ENCODE assay signal across 19 cellular contexts in genomic region chr9:31359071-31359470, GRCh38.
DNase-seq lines count a peak whose midpoint lies in the region; ATAC-seq, FAIRE-seq and TF ChIP-seq lines count a peak whose summit lies in the region.
"Had no signal": no experiment of that assay in that cellular context is flagged by ENCODE, and none has a peak within 500 bp of the region (broad histone marks: within the 10 kb centered on the region; RNA-seq: fewer than 3 reads in every experiment).

No MANE protein-coding gene starts in this region.

- DNase-seq in dermis blood vessel endothelial cell (peak; percentile 56), endothelial cell of umbilical vein (ENCODE audit: low read depth, low spot score) (peak; percentile 44), lung microvascular endothelial cell (ENCODE audit: low read depth in 2 of 2) (peak; percentile 18 to 58), NCI-H1048 (lab: John Stamatoyannopoulos, UW) (no peak)
- DNase-seq in central memory CD4-positive, alpha-beta T cell = no peak
- DNase-seq: AML-193; Caco-2; Calu3; CD4-positive, alpha-beta T cell; CD8-positive, alpha-beta T cell; DMS79 treated with DMSO at 0.1 percent for 48 hours; GF-D8 had no signal

- H3K27ac ChIP-seq in endothelial cell of umbilical vein (ENCODE audit: insufficient read depth, low read depth, low read length) = peak overlapping the region; percentile 17
- H3K27ac ChIP-seq: 22Rv1, A549, C4-2B had no signal

- H3K27me3 ChIP-seq in endothelial cell of umbilical vein (ENCODE audit: control insufficient read depth in 2 of 2, insufficient read depth in 2 of 2, low read length in 2 of 2) = no peaks in the 10 kb centered on the region
- H3K27me3 ChIP-seq: BLaER1 treated with 17β-estradiol and CSF1 and Interleukin-3, amounts not matched to agents 10 nM and 100 nM had no signal

- CTCF ChIA-PET in endothelial cell of umbilical vein (lab: Charles Lee) = interaction anchor here (1.2 to 1.8 kb wide), 2 partner anchors 10 to 28 kb away, joined by 3 to 6 read pairs; no protein-coding TSS in a partner anchor

- no peaks in the 10 kb centered on the region for H3K9me1 ChIP-seq in endothelial cell of umbilical vein (replicated peaks; ENCODE audit: control insufficient read depth, extremely low read depth, insufficient read depth, low read length)

- peak overlapping the region; percentile 55 for H3K4me2 ChIP-seq in endothelial cell of umbilical vein (ENCODE audit: insufficient read depth, low read length)
- H3K4me2 ChIP-seq: A549 had no signal

- peaks cover 9% of the 10 kb centered on the region for H3K4me1 ChIP-seq in endothelial cell of umbilical vein (ENCODE audit: control insufficient read depth, extremely low read depth, insufficient read depth, low read length)
- H3K4me1 ChIP-seq: A549, Caco-2 had no signal

- BruUV-seq in endothelial cell of umbilical vein (replicated peaks; lab: Mats Ljungman, UMichigan) = no TSS peak

- no peaks in the 10 kb centered on the region for H3K9me3 ChIP-seq in endothelial cell of umbilical vein (replicated peaks; ENCODE audit: control insufficient read depth, insufficient read depth, low read length)
- H3K9me3 ChIP-seq: A549, Caco-2 had no signal

- peak; percentile 75 for FAIRE-seq in endothelial cell of umbilical vein (lab: Jason Lieb, UNC)
- FAIRE-seq: A549, D721Med, G401.6 had no signal

- POLR2A ChIA-PET in endothelial cell of umbilical vein (lab: Charles Lee) = no interaction called here

- TF ChIP-seq POLR2A in endothelial cell of umbilical vein (IDR thresholded peaks at IDR 0.05; ENCODE audit: low read depth, low read length) = no peak

- H4K20me1 ChIP-seq in endothelial cell of umbilical vein (replicated peaks; ENCODE audit: control insufficient read depth, extremely low read depth, insufficient read depth, low read length) = no peaks in the 10 kb centered on the region
- H4K20me1 ChIP-seq: BLaER1 treated with 17β-estradiol and CSF1 and Interleukin-3, amounts not matched to agents 10 nM and 100 nM had no signal

- intact Hi-C loops in endothelial cell of umbilical vein (cut with micrococcal nuclease) = no loop called here

- H3K4me3 ChIP-seq in endothelial cell of umbilical vein (replicated peaks in 1 of 3; ENCODE audit: insufficient read depth in 1 of 3, low read depth in 1 of 3, low read length in 3 of 3) = no peak overlapping the region
- H3K4me3 ChIP-seq: A549; BLaER1 treated with 17β-estradiol and CSF1 and Interleukin-3, amounts not matched to agents 10 nM and 100 nM had no signal

- H3K79me2 ChIP-seq in endothelial cell of umbilical vein (ENCODE audit: control insufficient read depth, insufficient read depth, low read length) = no peaks in the 10 kb centered on the region

- no peak for TF ChIP-seq CTCF in endothelial cell of umbilical vein (IDR thresholded peaks at IDR 0.05; ENCODE audit: extremely low read depth in 1 of 2, insufficient read depth in 1 of 2, low read depth in 1 of 2, low read length in 2 of 2)

- no peaks in the 10 kb centered on the region for H3K36me3 ChIP-seq in endothelial cell of umbilical vein (ENCODE audit: control insufficient read depth in 2 of 2, extremely low read depth in 1 of 2, insufficient read depth in 2 of 2, low read length in 2 of 2)
- H3K36me3 ChIP-seq: BLaER1 treated with 17β-estradiol and CSF1 and Interleukin-3, amounts not matched to agents 10 nM and 100 nM had no signal

- H2AFZ ChIP-seq in endothelial cell of umbilical vein (ENCODE audit: low read depth, low read length) = peak overlapping the region; percentile 60

- no peak overlapping the region for H3K9ac ChIP-seq in endothelial cell of umbilical vein (replicated peaks; ENCODE audit: extremely low read depth, insufficient read depth, low read length)
- H3K9ac ChIP-seq: BLaER1 treated with 17β-estradiol and CSF1 and Interleukin-3, amounts not matched to agents 10 nM and 100 nM had no signal

- no peak for ATAC-seq in GM21737 (IDR thresholded peaks at IDR 0.05; ENCODE audit: unreplicated experiment)
- ATAC-seq: A549; CD8-positive, alpha-beta T cell had no signal

- dilution Hi-C loops in endothelial cell of umbilical vein (cut with MboI; ENCODE audit: extremely low pct_ligation_motif_present, low sequenced_read_pairs) = no loop called here

TF ChIP-seq in endothelial cell of umbilical vein, 7 proteins besides CTCF, POLR2A, EP300 and RAD21:
- TF ChIP-seq POLR2AphosphoS5 (IDR thresholded peaks at IDR 0.05; ENCODE audit: insufficient read depth, low read depth, low read length) (no peak), FOS (IDR thresholded peaks at IDR 0.05; ENCODE audit: borderline replicate concordance, insufficient read depth, low read length) (no peak), GATA2 (IDR thresholded peaks at IDR 0.05; ENCODE audit: insufficient read depth, insufficient read length, low read depth, low read length) (no peak)

Comparison
In these comparisons a context has a peak if more than half of its experiments do, and no peak if none do; other contexts are left out.
1. DNase-seq: peak in dermis blood vessel endothelial cell (single experiment), endothelial cell of umbilical vein (single experiment) and lung microvascular endothelial cell (2 of 2); none in NCI-H1048 (single experiment) and central memory CD4-positive, alpha-beta T cell (single experiment).